In the genomic region with DNA sequence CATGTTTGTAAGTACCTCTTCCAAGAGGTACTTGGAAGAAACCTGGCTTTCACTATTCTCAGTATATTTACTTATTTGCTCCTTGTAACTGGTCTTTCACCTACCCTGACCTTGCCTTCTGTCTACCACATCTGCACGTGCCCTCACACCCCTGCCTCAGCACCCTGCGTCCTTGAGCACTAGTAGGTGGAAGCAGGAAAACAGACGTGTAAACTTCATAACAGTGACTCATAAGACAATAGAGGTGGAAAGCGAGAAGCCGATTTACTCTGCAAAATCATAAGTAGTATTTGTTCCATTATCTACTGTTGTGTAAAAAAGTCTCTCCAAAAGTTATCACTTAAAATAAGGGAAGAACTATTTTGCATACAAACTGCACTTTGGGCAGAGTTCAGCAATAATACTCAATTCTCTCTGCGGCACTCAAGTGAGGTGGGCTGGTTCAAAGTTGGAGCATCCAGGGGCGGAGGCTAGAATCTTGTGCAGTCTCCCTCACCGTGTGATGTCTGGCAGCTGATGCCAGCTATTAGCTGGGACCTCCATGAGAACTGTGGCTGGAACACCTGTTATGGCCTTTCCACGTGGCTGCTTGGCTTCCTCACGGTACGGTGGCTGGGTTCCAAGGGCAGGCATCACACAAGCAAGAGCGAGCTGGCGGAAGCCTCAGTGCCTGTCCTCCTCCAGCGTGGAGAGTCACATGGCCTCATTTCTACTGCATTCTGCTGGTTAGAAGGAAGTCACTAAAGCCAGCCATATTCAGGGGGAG, we compare ENCODE assay signal across 9 cellular contexts. TPM values are rescaled to one million over a fixed set of nuclear protein-coding genes. Genes with fewer than 3 reads are reported as not detected.
DNase-seq lines count a peak whose midpoint lies in the region; ATAC-seq, FAIRE-seq and TF ChIP-seq lines count a peak whose summit lies in the region.
"Had no signal": no experiment of that assay in that cellular context is flagged by ENCODE, and none has a peak within 500 bp of the region (broad histone marks: within the 10 kb centered on the region; RNA-seq: fewer than 3 reads in every experiment).

No MANE protein-coding gene starts in this region.

- peak; percentile 78 for ATAC-seq in HG03159 (IDR thresholded peaks at IDR 0.05; ENCODE audit: unreplicated experiment)

- peaks cover 6% of the 10 kb centered on the region for H3K36me3 Mint-ChIP-seq in activated naive CD4-positive, alpha-beta T cell treated with anti-CD3 and anti-CD28 coated beads for 36 hours (ENCODE audit: low read depth)

- no peaks in the 10 kb centered on the region for H3K9me3 Mint-ChIP-seq in activated naive CD4-positive, alpha-beta T cell treated with anti-CD3 and anti-CD28 coated beads for 36 hours

- peak overlapping the region; percentile 92 for H3K27ac Mint-ChIP-seq in activated naive CD4-positive, alpha-beta T cell treated with anti-CD3 and anti-CD28 coated beads for 36 hours

- peaks cover 2% of the 10 kb centered on the region for H3K9me1 ChIP-seq in keratinocyte (ENCODE audit: control insufficient read depth, extremely low read depth, insufficient read depth, low read length)

- H4K20me1 ChIP-seq in keratinocyte (ENCODE audit: control insufficient read depth, extremely low read depth, insufficient read depth, low read length), result no peaks in the 10 kb centered on the region
- no peaks in the 10 kb centered on the region for H4K20me1 ChIP-seq in PC-9 (ENCODE audit: insufficient read depth)

- H3K27me3 Mint-ChIP-seq in activated naive CD4-positive, alpha-beta T cell treated with anti-CD3 and anti-CD28 coated beads for 36 hours (ENCODE audit: low read depth), result no peaks in the 10 kb centered on the region

- peak overlapping the region; percentile 2 for H3K9ac ChIP-seq in keratinocyte (ENCODE audit: control insufficient read depth, extremely low read depth, insufficient read depth, low read length)

- H3K79me2 ChIP-seq in keratinocyte (ENCODE audit: control insufficient read depth, insufficient read depth, low read length), result peaks cover 25% of the 10 kb centered on the region
- H3K79me2 ChIP-seq in PC-9 (ENCODE audit: low read depth), result peaks cover 4% of the 10 kb centered on the region; the same call in 1 of the 2 replicates

- peak overlapping the region; percentile 72 for H3K4me3 Mint-ChIP-seq in activated naive CD4-positive, alpha-beta T cell treated with anti-CD3 and anti-CD28 coated beads for 36 hours

- DNase-seq in GF-D8 (lab: John Stamatoyannopoulos, UW), result peak; percentile 52
- peak; percentile 52 to 93 (median 91) for DNase-seq in Peyer's patch
- DNase-seq in activated naive CD4-positive, alpha-beta T cell treated with anti-CD3 and anti-CD28 coated beads for 36 hours, result peak; percentile 80
- no peak for DNase-seq in keratinocyte (ENCODE audit: low read depth, low spot score)
- peak; percentile 21 to 31 (median 21) for DNase-seq in stimulated activated CD4-positive, alpha-beta T cell treated with anti-CD3 and anti-CD28 coated beads, TNF-alpha, amount 100 ng/mL, for 1 hour (ENCODE audit: low read depth in 3 of 3, low spot score in 1 of 3)
- no peak for DNase-seq in cortex of kidney (lab: John Stamatoyannopoulos, UW)
- no peak for DNase-seq in PC-9

- TF ChIP-seq POLR2A in Peyer's patch (IDR thresholded peaks at IDR 0.05), result no peak

- H3K36me3 ChIP-seq in Peyer's patch (no peaks in the 10 kb centered on the region), keratinocyte (ENCODE audit: control insufficient read depth in 2 of 2, extremely low read depth in 1 of 2, insufficient read depth in 2 of 2, low read length in 2 of 2) (no peaks in the 10 kb centered on the region), PC-9 (ENCODE audit: low read depth) (no peaks in the 10 kb centered on the region)

- peaks cover 62% of the 10 kb centered on the region for H3K4me1 Mint-ChIP-seq in activated naive CD4-positive, alpha-beta T cell treated with anti-CD3 and anti-CD28 coated beads for 36 hours (ENCODE audit: low read depth)

- POLR2A ChIA-PET in PC-9 (lab: Charles Lee; ENCODE audit: unreplicated experiment), result interaction anchor here (0.6 kb wide), 1 partner anchor 780 kb away, joined by 6 read pairs; no protein-coding TSS in a partner anchor

- no peaks in the 10 kb centered on the region for H3K9me2 ChIP-seq in PC-9 (ENCODE audit: insufficient read depth)

- H3F3A ChIP-seq in PC-9 (ENCODE audit: insufficient read depth, low read depth), result peaks cover 4% of the 10 kb centered on the region

- FAIRE-seq in keratinocyte (lab: Jason Lieb, UNC), result no peak

- H3K4me1 ChIP-seq in Peyer's patch (peaks cover 0 to 6% (median 2%) of the 10 kb centered on the region in 4 donors), keratinocyte (ENCODE audit: control insufficient read depth, extremely low read depth, insufficient read depth, low read length) (peaks cover 10% of the 10 kb centered on the region), PC-9 (replicated peaks; ENCODE audit: insufficient read depth) (no peaks in the 10 kb centered on the region)

- H2AFZ ChIP-seq in keratinocyte (ENCODE audit: control insufficient read depth, low read length) (peak overlapping the region; percentile 61), PC-9 (no peak overlapping the region)

- H3K27ac ChIP-seq in Peyer's patch, result peak overlapping the region; percentile 20 to 82 (median 36)
- peak overlapping the region; percentile 19 for H3K27ac ChIP-seq in keratinocyte (ENCODE audit: control insufficient read depth, insufficient read depth, low read length)
- H3K27ac ChIP-seq in PC-9, result no peak overlapping the region

- intact Hi-C loops in activated naive CD4-positive, alpha-beta T cell treated with anti-CD3 and anti-CD28 coated beads for 36 hours (cut with micrococcal nuclease), result loop anchor here (1.0 to 2.0 kb wide), 4 partner anchors 14 to 29 kb away; no protein-coding TSS in a partner anchor
- intact Hi-C loops in PC-9 (cut with micrococcal nuclease; ENCODE audit: unreplicated experiment), result no loop called here

- no TSS peak for BruUV-seq in PC-9 (replicated peaks; lab: Mats Ljungman, UMichigan)

- dilution Hi-C loops in keratinocyte (cut with MboI; ENCODE audit: extremely low pct_ligation_motif_present, low sequenced_read_pairs), result no loop called here

- H3K27me3 ChIP-seq in Peyer's patch, result no peaks in the 10 kb centered on the region
- no peaks in the 10 kb centered on the region for H3K27me3 ChIP-seq in keratinocyte (ENCODE audit: control insufficient read depth, extremely low read depth, insufficient read depth, low read length)
- no peaks in the 10 kb centered on the region for H3K27me3 ChIP-seq in PC-9 (ENCODE audit: insufficient read depth, low read depth)

- H3K9me3 ChIP-seq in Peyer's patch (no peaks in the 10 kb centered on the region), keratinocyte (ENCODE audit: control insufficient read depth, low read depth, low read length) (no peaks in the 10 kb centered on the region), PC-9 (ENCODE audit: insufficient read depth, low read depth) (no peaks in the 10 kb centered on the region)

- peak overlapping the region; percentile 66 for H3K4me2 ChIP-seq in keratinocyte (ENCODE audit: control insufficient read depth, extremely low read depth, insufficient read depth, low read depth, low read length)
- no peak overlapping the region for H3K4me2 ChIP-seq in PC-9

- H3K4me3 ChIP-seq in Peyer's patch (peak overlapping the region in 3 of 4 donors; percentile 6 to 32 (median 9)), keratinocyte (ENCODE audit: control insufficient read depth in 2 of 3, extremely low read depth in 1 of 3, insufficient read depth in 2 of 3, low read depth in 1 of 3, low read length in 3 of 3) (peak overlapping the region in 2 of 3 experiments; percentile 5 to 19), PC-9 (no peak overlapping the region)

- CTCF ChIA-PET in activated naive CD4-positive, alpha-beta T cell treated with anti-CD3 and anti-CD28 coated beads for 36 hours (lab: Charles Lee), result interaction anchor here (1.9 kb wide), 1 partner anchor 29 kb away, joined by 6 read pairs; a partner anchor contains a TSS
- CTCF ChIA-PET in PC-9 (lab: Charles Lee), result no interaction called here

- TF ChIP-seq CTCF in Peyer's patch (IDR thresholded peaks at IDR 0.05), result no peak
- no peak for TF ChIP-seq CTCF in keratinocyte (optimal IDR thresholded peaks at IDR 0.05 in 1 of 3, IDR thresholded peaks at IDR 0.05 in 1 of 3, conservative IDR thresholded peaks at IDR 0.05 in 1 of 3; ENCODE audit: extremely low read depth in 1 of 3, insufficient read depth in 2 of 3, low read length in 3 of 3)
- TF ChIP-seq CTCF in PC-9 (conservative IDR thresholded peaks at IDR 0.05), result no peak

RNA-seq across cellular contexts. Expression of a gene that starts 30.4 kb away (rescaled TPM):
- total RNA-seq in Peyer's patch (10 to 100 TPM; 10.3 to 52.0 (median 22.3) TPM), PC-9 (2021) (100 and 102 TPM in 2 replicates)
- total RNA-seq in activated naive CD4-positive, alpha-beta T cell treated with anti-CD3 and anti-CD28 coated beads for 36 hours, result 10 to 100 TPM; 77.8 to 80.7 TPM
- 10.0 to 28.4 TPM (median 14.9 TPM) in 3 replicates for polyA plus RNA-seq in keratinocyte
- 16.8 TPM for polyA plus RNA-seq in keratinocyte (2011; ENCODE audit: low read depth)
- 29.3 and 37.5 TPM in 2 replicates for polyA plus RNA-seq in keratinocyte (2011; cell fraction: cytosol; rRNA removed)
- polyA plus RNA-seq in keratinocyte (2011; cell fraction: nucleus; rRNA removed), result 37.5 and 40.4 TPM in 2 replicates
- polyA plus RNA-seq in keratinocyte (2012; ENCODE audit: low replicate concordance), result 13.9 and 37.6 TPM in 2 replicates
- polyA minus RNA-seq in keratinocyte, result 31.0 to 109 TPM (median 49.4 TPM) in 3 replicates
- 54.3 TPM for polyA minus RNA-seq in keratinocyte (2011; cell fraction: cytosol; rRNA and poly(A)+ RNA removed)
- polyA minus RNA-seq in keratinocyte (2011; cell fraction: nucleus; rRNA and poly(A)+ RNA removed), result 38.6 and 61.4 TPM in 2 replicates

RNA-seq across cellular contexts. Expression of a gene that starts 48.3 kb away (rescaled TPM):
- total RNA-seq in Peyer's patch, result 100 to 1,000 TPM; 127 to 340 (median 171) TPM
- 100 to 1,000 TPM; 319 to 321 TPM for total RNA-seq in activated naive CD4-positive, alpha-beta T cell treated with anti-CD3 and anti-CD28 coated beads for 36 hours
- 41.9 to 121 TPM (median 73.0 TPM) in 3 replicates for polyA plus RNA-seq in keratinocyte
- 344 TPM for polyA plus RNA-seq in keratinocyte (2011; ENCODE audit: low read depth)
- polyA plus RNA-seq in keratinocyte (2011; cell fraction: cytosol; rRNA removed), result 80.1 and 110 TPM in 2 replicates
- polyA plus RNA-seq in keratinocyte (2011; cell fraction: nucleus; rRNA removed), result 118 TPM in 2 replicates
- 102 and 141 TPM in 2 replicates for polyA plus RNA-seq in keratinocyte (2012; ENCODE audit: low replicate concordance)
- polyA minus RNA-seq in keratinocyte, result 34.8 to 73.7 TPM (median 37.9 TPM) in 3 replicates
- polyA minus RNA-seq in keratinocyte (2011; cell fraction: cytosol; rRNA and poly(A)+ RNA removed), result 52.9 TPM
- 27.6 and 43.1 TPM in 2 replicates for polyA minus RNA-seq in keratinocyte (2011; cell fraction: nucleus; rRNA and poly(A)+ RNA removed)
- 221 and 224 TPM in 2 replicates for total RNA-seq in PC-9 (2021)

RNA-seq across cellular contexts. Expression of a gene that starts 51.5 kb away (rescaled TPM):
- total RNA-seq in Peyer's patch (not detected), PC-9 (2021) (not detected in 2 replicates)
- total RNA-seq in activated naive CD4-positive, alpha-beta T cell treated with anti-CD3 and anti-CD28 coated beads for 36 hours, result under 1 TPM in 1 of 2 experiments, not detected in 1; 0.17 TPM
- not detected in 3 replicates for polyA plus RNA-seq in keratinocyte
- polyA plus RNA-seq in keratinocyte (2011; ENCODE audit: low read depth), result not detected
- not detected in 2 replicates for polyA plus RNA-seq in keratinocyte (2011; cell fraction: cytosol; rRNA removed)
- not detected in 2 replicates for polyA plus RNA-seq in keratinocyte (2011; cell fraction: nucleus; rRNA removed)
- 0.07 TPM in 1 of 2 replicates, not detected in the other for polyA plus RNA-seq in keratinocyte (2012; ENCODE audit: low replicate concordance)
- polyA minus RNA-seq in keratinocyte, result not detected in 3 replicates
- not detected for polyA minus RNA-seq in keratinocyte (2011; cell fraction: cytosol; rRNA and poly(A)+ RNA removed)
- polyA minus RNA-seq in keratinocyte (2011; cell fraction: nucleus; rRNA and poly(A)+ RNA removed), result not detected in 2 replicates
- total RNA-seq: myocyte had no signal

Comparison
In these comparisons a context has a peak if more than half of its experiments do, and no peak if none do; other contexts are left out.
1. DNase-seq: peak in GF-D8 (single experiment), Peyer's patch (3 of 3), activated naive CD4-positive, alpha-beta T cell treated with anti-CD3 and anti-CD28 coated beads for 36 hours (single experiment) and stimulated activated CD4-positive, alpha-beta T cell treated with anti-CD3 and anti-CD28 coated beads, TNF-alpha, amount 100 ng/mL, for 1 hour (3 of 3); none in keratinocyte (single experiment), cortex of kidney (single experiment) and PC-9 (0 of 2).